In genomic region chr2:200455958-200456421, GRCh38 we compare ENCODE assay signal across 1 cellular context.
TF ChIP-seq lines count a peak whose summit lies in the region.

No MANE protein-coding gene starts in this region.

TF ChIP-seq in GM23338, 12 proteins besides CTCF, POLR2A, EP300 and RAD21 (continued from another document):
- TF ChIP-seq ZNF462 (CRISPR knock-in tag; IDR thresholded peaks at IDR 0.05), result no peak
- no peak for TF ChIP-seq JUNB (IDR thresholded peaks at IDR 0.05; ENCODE audit: unreplicated experiment)
- TF ChIP-seq STAT1 (IDR thresholded peaks at IDR 0.05; ENCODE audit: unreplicated experiment), result no peak
